ENCODE assay signal across 23 cellular contexts in the genomic region with DNA sequence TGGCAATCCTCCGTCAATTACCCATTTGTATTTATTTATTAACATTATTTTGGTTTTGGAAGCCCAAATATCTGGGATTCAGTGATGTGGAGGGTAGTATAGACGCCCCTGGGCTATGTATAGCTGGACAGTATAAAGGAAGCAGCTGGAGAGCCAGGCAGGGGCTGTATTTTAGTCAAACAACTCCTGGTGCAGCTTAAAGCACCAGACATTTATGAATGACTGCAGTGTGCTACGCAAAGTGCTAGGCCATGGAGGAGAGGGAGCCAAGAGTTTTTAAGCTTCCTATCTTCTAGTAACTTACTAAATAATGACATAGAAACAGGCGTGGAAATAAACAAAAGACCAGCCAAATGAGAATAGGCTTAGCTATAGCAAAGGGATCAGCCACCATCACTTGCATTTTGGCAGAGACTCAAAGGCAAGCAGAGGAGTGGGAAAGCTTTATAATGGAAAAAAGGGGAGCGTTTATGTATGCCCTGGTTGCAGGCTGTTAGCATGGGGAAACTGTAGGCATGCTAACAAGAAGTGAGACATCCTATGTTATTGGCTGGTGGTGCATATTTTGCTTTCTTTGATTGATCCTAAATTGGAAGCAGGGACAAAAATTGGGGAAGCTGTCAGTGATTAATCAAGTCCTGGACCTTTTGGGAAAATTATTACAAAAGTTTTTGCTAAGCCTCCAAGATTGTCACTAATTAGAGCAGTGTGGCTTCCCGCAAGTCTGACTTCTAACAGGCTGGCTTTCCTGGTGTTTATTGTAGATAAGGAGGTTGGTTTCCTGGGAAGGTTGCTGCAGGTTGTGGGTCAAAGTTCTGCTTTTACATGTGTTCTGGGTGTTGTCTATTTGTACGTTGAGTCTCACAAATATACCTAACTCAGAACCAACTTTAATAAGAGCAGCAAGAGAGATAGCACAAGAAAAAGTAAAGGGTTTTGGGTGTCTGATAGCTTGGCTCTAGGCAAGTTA. TPM values are rescaled to one million over a fixed set of nuclear protein-coding genes. Genes with fewer than 3 reads are reported as not detected.
A peak's percentile ranks its signal among the peaks of the same experiment; 100 is the strongest.
DNase-seq lines count a peak whose midpoint lies in the region; ATAC-seq and TF ChIP-seq lines count a peak whose summit lies in the region.
"Had no signal": no experiment of that assay in that cellular context is flagged by ENCODE, and none has a peak within 500 bp of the region (broad histone marks: within the 10 kb centered on the region; RNA-seq: fewer than 3 reads in every experiment).

No MANE protein-coding gene starts in this region.

- H3K27me3 Mint-ChIP-seq in Caco-2 (ENCODE audit: insufficient read depth, unreplicated experiment) (no peaks in the 10 kb centered on the region), endothelial cell (ENCODE audit: unreplicated experiment) (no peaks in the 10 kb centered on the region)
- no peaks in the 10 kb centered on the region for H3K27me3 Mint-ChIP-seq in natural killer cell treated with Interleukin-12 subunit alpha and Interleukin-12 subunit beta and Interleukin-15 and Interleukin-18, amount 100 ng/mL, for 72 hours
- H3K27me3 Mint-ChIP-seq: CD4-positive, alpha-beta T cell; stimulated activated memory B cell treated with anti-CD40 and anti-IgM and Interleukin-4, amounts not matched to agents 10 μg/mL and 1 μg/mL and 100 μg/mL, for 72 hours had no signal

- H3K36me3 Mint-ChIP-seq in Caco-2 (ENCODE audit: insufficient read depth, unreplicated experiment) (no peaks in the 10 kb centered on the region), endothelial cell (ENCODE audit: low read depth, unreplicated experiment) (no peaks in the 10 kb centered on the region)
- H3K36me3 Mint-ChIP-seq in natural killer cell treated with Interleukin-12 subunit alpha and Interleukin-12 subunit beta and Interleukin-15 and Interleukin-18, amount 100 ng/mL, for 72 hours: no peaks in the 10 kb centered on the region
- H3K36me3 Mint-ChIP-seq: stimulated activated memory B cell treated with anti-CD40 and anti-IgM and Interleukin-4, amounts not matched to agents 10 μg/mL and 1 μg/mL and 100 μg/mL, for 72 hours had no signal

- H3K4me1 ChIP-seq in Caco-2: peaks cover 17% of the 10 kb centered on the region
- peaks cover 0 to 7% (median 0%) of the 10 kb centered on the region in 6 donors for H3K4me1 ChIP-seq in spleen
- no peaks in the 10 kb centered on the region for H3K4me1 ChIP-seq in mammary epithelial cell (ENCODE audit: insufficient read depth, low read length)

- 41 to 57% (median 55%) methylated on average over 7 of the region's 7 CpGs for WGBS in spleen, 5 donors
- 35% methylated on average over 7 of the region's 7 CpGs for WGBS in mammary epithelial cell (ENCODE audit: low coverage, missing lambda C conversion rate)

- H2AFZ ChIP-seq in mammary epithelial cell (ENCODE audit: low read depth, low read length): no peak overlapping the region

- no peak for TF ChIP-seq POLR2A in spleen (IDR thresholded peaks at IDR 0.05)

- dilution Hi-C loops in mammary epithelial cell (cut with HindIII; ENCODE audit: low sequenced_read_pairs): loop anchor here (5.0 kb wide), 1 partner anchor 42 kb away; no protein-coding TSS in a partner anchor

- no peaks in the 10 kb centered on the region for H3K9me3 ChIP-seq in Caco-2
- H3K9me3 ChIP-seq in spleen: no peaks in the 10 kb centered on the region
- no peaks in the 10 kb centered on the region for H3K9me3 ChIP-seq in mammary epithelial cell (replicated peaks; ENCODE audit: insufficient read depth, low read length)
- H3K9me3 ChIP-seq: neutrophil had no signal

- no peak for ATAC-seq in natural killer cell treated with Interleukin-12 subunit alpha and Interleukin-12 subunit beta and Interleukin-15 and Interleukin-18, amount 100 ng/mL, for 72 hours
- ATAC-seq: PC-3; stimulated activated memory B cell treated with anti-CD40 and anti-IgM and Interleukin-4, amounts not matched to agents 10 μg/mL and 1 μg/mL and 100 μg/mL, for 72 hours; T-helper 17 cell had no signal

- H3K79me2 ChIP-seq in mammary epithelial cell (ENCODE audit: insufficient read depth, low read length): no peaks in the 10 kb centered on the region

- H3K36me3 ChIP-seq in Caco-2 (ENCODE audit: control insufficient read depth, insufficient read depth, low read length): no peaks in the 10 kb centered on the region
- H3K36me3 ChIP-seq in spleen: no peaks in the 10 kb centered on the region
- no peaks in the 10 kb centered on the region for H3K36me3 ChIP-seq in mammary epithelial cell (ENCODE audit: insufficient read depth, low read length)
- H3K36me3 ChIP-seq: neutrophil had no signal

- no peak overlapping the region for H3K9ac ChIP-seq in mammary epithelial cell (ENCODE audit: insufficient read depth, low read length)

- H3K4me3 Mint-ChIP-seq in Caco-2 (ENCODE audit: unreplicated experiment): peak overlapping the region; percentile 36
- H3K4me3 Mint-ChIP-seq in endothelial cell (ENCODE audit: unreplicated experiment): peak overlapping the region; percentile 56
- H3K4me3 Mint-ChIP-seq in natural killer cell treated with Interleukin-12 subunit alpha and Interleukin-12 subunit beta and Interleukin-15 and Interleukin-18, amount 100 ng/mL, for 72 hours: no peak overlapping the region
- H3K4me3 Mint-ChIP-seq: CD4-positive, alpha-beta T cell; stimulated activated memory B cell treated with anti-CD40 and anti-IgM and Interleukin-4, amounts not matched to agents 10 μg/mL and 1 μg/mL and 100 μg/mL, for 72 hours; T-helper 17 cell had no signal

- peak; percentile 30 to 41 for DNase-seq in Caco-2
- peak; percentile 12 for DNase-seq in LoVo (ENCODE audit: low spot score)
- peak; percentile 11 for DNase-seq in endothelial cell (ENCODE audit: low spot score)
- DNase-seq in mucosa of gallbladder (ENCODE audit: low spot score): peak; percentile 44
- DNase-seq in activated effector memory CD4-positive, alpha-beta T cell treated with anti-CD3 and anti-CD28 coated beads, Interleukin-2, amount 50 U/mL, for 16 hours: no peak
- no peak for DNase-seq in spleen
- no peak for DNase-seq in mammary epithelial cell
- no peak for DNase-seq in natural killer cell treated with Interleukin-12 subunit alpha and Interleukin-12 subunit beta and Interleukin-15 and Interleukin-18, amount 100 ng/mL, for 72 hours (ENCODE audit: low spot score)
- DNase-seq: activated naive CD4-positive, alpha-beta T cell treated with anti-CD3 and anti-CD28 coated beads, Interleukin-2, amount 50 U/mL, for 16 hours; activated T-cell treated with anti-CD3 and anti-CD28 coated beads, Interleukin-2, amount 50 U/mL, for 48 hours; CD4-positive, alpha-beta T cell; DND-41; hippocampal formation; NCI-H1105; NCI-H2081 treated with DMSO at 0.1 percent for 48 hours; NCI-H524 treated with DMSO at 0.1 percent for 48 hours; PC-3; retina; T-helper 17 cell had no signal

- no peaks in the 10 kb centered on the region for H4K20me1 ChIP-seq in mammary epithelial cell (ENCODE audit: insufficient read depth, low read length)

- no peaks in the 10 kb centered on the region for H3K27me3 ChIP-seq in Caco-2 (replicated peaks; ENCODE audit: control insufficient read depth, insufficient read depth, low read length)
- no peaks in the 10 kb centered on the region for H3K27me3 ChIP-seq in spleen (replicated peaks in 1 of 7)
- no peaks in the 10 kb centered on the region for H3K27me3 ChIP-seq in mammary epithelial cell (ENCODE audit: insufficient read depth, low read length)
- H3K27me3 ChIP-seq: neutrophil had no signal

- BruUV-seq in Caco-2 (replicated peaks; lab: Mats Ljungman, UMichigan) (no TSS peak), mammary epithelial cell (replicated peaks; lab: Mats Ljungman, UMichigan) (no TSS peak)

- CTCF ChIA-PET in Caco-2 (lab: Charles Lee): no interaction called here
- CTCF ChIA-PET in mammary epithelial cell (lab: Charles Lee; ENCODE audit: low non-redundant PET): no interaction called here

- in situ Hi-C loops in mammary epithelial cell (cut with MboI; ENCODE audit: low sequenced_read_pairs in 2 of 2): no loop called here

- H3K9me3 Mint-ChIP-seq in Caco-2 (ENCODE audit: unreplicated experiment) (no peaks in the 10 kb centered on the region), endothelial cell (ENCODE audit: unreplicated experiment) (no peaks in the 10 kb centered on the region)
- H3K9me3 Mint-ChIP-seq in natural killer cell treated with Interleukin-12 subunit alpha and Interleukin-12 subunit beta and Interleukin-15 and Interleukin-18, amount 100 ng/mL, for 72 hours: peaks cover 3% of the 10 kb centered on the region
- H3K9me3 Mint-ChIP-seq: CD4-positive, alpha-beta T cell; stimulated activated memory B cell treated with anti-CD40 and anti-IgM and Interleukin-4, amounts not matched to agents 10 μg/mL and 1 μg/mL and 100 μg/mL, for 72 hours had no signal

- intact Hi-C loops in Caco-2 (cut with micrococcal nuclease; ENCODE audit: unreplicated experiment): no loop called here
- intact Hi-C loops in spleen (cut with DNase I; ENCODE audit: low total_unique reads): no loop called here
- intact Hi-C loops in mammary epithelial cell (cut with micrococcal nuclease): no loop called here

- H3K4me3 ChIP-seq in Caco-2 (ENCODE audit: low read depth, low read length) (no peak overlapping the region), spleen (no peak overlapping the region), mammary epithelial cell (replicated peaks in 1 of 3; ENCODE audit: insufficient read depth in 1 of 3, low read depth in 2 of 3, low read length in 3 of 3) (no peak overlapping the region)

- H3K27ac Mint-ChIP-seq in Caco-2 (ENCODE audit: unreplicated experiment): no peak overlapping the region
- H3K27ac Mint-ChIP-seq in endothelial cell (ENCODE audit: unreplicated experiment): peak overlapping the region; percentile 94
- H3K27ac Mint-ChIP-seq in natural killer cell treated with Interleukin-12 subunit alpha and Interleukin-12 subunit beta and Interleukin-15 and Interleukin-18, amount 100 ng/mL, for 72 hours: no peak overlapping the region
- H3K27ac Mint-ChIP-seq: CD4-positive, alpha-beta T cell; stimulated activated memory B cell treated with anti-CD40 and anti-IgM and Interleukin-4, amounts not matched to agents 10 μg/mL and 1 μg/mL and 100 μg/mL, for 72 hours; T-helper 17 cell had no signal

- H3K4me1 Mint-ChIP-seq in Caco-2 (ENCODE audit: low read depth, unreplicated experiment): peaks cover 10% of the 10 kb centered on the region
- H3K4me1 Mint-ChIP-seq in endothelial cell (ENCODE audit: unreplicated experiment): peaks cover 23% of the 10 kb centered on the region
- no peaks in the 10 kb centered on the region for H3K4me1 Mint-ChIP-seq in natural killer cell treated with Interleukin-12 subunit alpha and Interleukin-12 subunit beta and Interleukin-15 and Interleukin-18, amount 100 ng/mL, for 72 hours (ENCODE audit: low read depth in 2 of 2)
- H3K4me1 Mint-ChIP-seq: stimulated activated memory B cell treated with anti-CD40 and anti-IgM and Interleukin-4, amounts not matched to agents 10 μg/mL and 1 μg/mL and 100 μg/mL, for 72 hours; T-helper 17 cell had no signal

- H3K27ac ChIP-seq in spleen: no peak overlapping the region
- H3K27ac ChIP-seq in mammary epithelial cell (ENCODE audit: insufficient read depth, low read depth, low read length): no peak overlapping the region
- H3K27ac ChIP-seq: neutrophil had no signal

- TF ChIP-seq CTCF in Caco-2 (IDR thresholded peaks at IDR 0.05; ENCODE audit: insufficient read depth in 1 of 2, low read depth in 1 of 2, low read length in 1 of 2, severe bottlenecking in 1 of 2, unreplicated experiment in 1 of 2) (no peak), endothelial cell (IDR thresholded peaks at IDR 0.05; ENCODE audit: unreplicated experiment) (no peak), spleen (IDR thresholded peaks at IDR 0.05 in 8 of 11, conservative IDR thresholded peaks at IDR 0.05 in 3 of 11) (no peak), mammary epithelial cell (conservative IDR thresholded peaks at IDR 0.05 in 1 of 2, IDR thresholded peaks at IDR 0.05 in 1 of 2; ENCODE audit: extremely low read depth in 1 of 2, insufficient read depth in 1 of 2, low read depth in 1 of 2, low read length in 2 of 2) (no peak)

- no peak overlapping the region for H3K4me2 ChIP-seq in mammary epithelial cell (ENCODE audit: insufficient read depth, low read depth, low read length)

- POLR2A ChIA-PET in Caco-2 (lab: Charles Lee): no interaction called here

RNA-seq across cellular contexts. Expression of a gene that starts 46.6 kb away (rescaled TPM):
- total RNA-seq in Caco-2 (2022) (0.05 TPM in 1 of 2 replicates, not detected in the other), endothelial cell (ENCODE audit: unreplicated experiment) (16.1 TPM), mucosa of gallbladder (1.4 TPM), spleen (1 to 10 TPM in 1 of 7 donors, under 1 TPM in 4, not detected in 2; 0.06 to 2.0 (median 0.22) TPM), mammary epithelial cell (not detected)
- polyA plus RNA-seq in spleen (under 1 TPM; 0.06 to 0.24 (median 0.07) TPM), mammary epithelial cell (not detected)
- polyA minus RNA-seq in mammary epithelial cell: not detected
- not detected for total RNA-seq in natural killer cell treated with Interleukin-12 subunit alpha and Interleukin-12 subunit beta and Interleukin-15 and Interleukin-18, amount 100 ng/mL, for 72 hours
- total RNA-seq: CD4-positive, alpha-beta T cell; chondrocyte; PC-3 had no signal
- polyA plus RNA-seq: keratinocyte had no signal

Comparison
In these comparisons a context has a peak if more than half of its experiments do, and no peak if none do; other contexts are left out.
1. DNase-seq: peak in Caco-2 (2 of 2), LoVo (single experiment), endothelial cell (single experiment) and mucosa of gallbladder (single experiment); none in activated effector memory CD4-positive, alpha-beta T cell treated with anti-CD3 and anti-CD28 coated beads, Interleukin-2, amount 50 U/mL, for 16 hours (single experiment), spleen (single experiment), mammary epithelial cell (single experiment) and natural killer cell treated with Interleukin-12 subunit alpha and Interleukin-12 subunit beta and Interleukin-15 and Interleukin-18, amount 100 ng/mL, for 72 hours (single experiment).